Comparison of ENCODE assay signal across 29 cellular contexts in the genomic region with DNA sequence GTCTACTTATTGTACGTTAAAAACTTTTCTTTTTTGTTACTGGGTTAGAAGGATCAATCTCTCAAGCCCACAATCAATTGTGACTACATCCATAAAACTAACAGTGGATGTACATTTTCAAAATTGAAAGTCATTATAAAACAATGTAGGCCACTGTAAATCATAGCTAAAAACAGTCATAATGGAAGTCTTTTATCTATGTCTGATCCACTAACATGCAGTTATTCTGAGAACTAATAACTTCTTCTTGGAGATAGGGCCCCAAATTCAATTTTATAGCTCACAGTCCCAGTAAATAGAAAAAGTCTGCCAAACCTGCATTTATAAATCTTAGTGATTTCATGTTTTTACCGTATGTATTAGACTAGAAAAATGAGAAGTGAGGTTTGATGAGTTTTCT.
"Had no signal": no experiment of that assay in that cellular context is flagged by ENCODE, and none has a peak within 500 bp of the region (broad histone marks: within the 10 kb centered on the region; RNA-seq: fewer than 3 reads in every experiment).

No MANE protein-coding gene starts in this region.

- H3K4me3 ChIP-seq: ascending aorta, cardiac muscle cell, colonic mucosa had no signal

- DNase-seq: activated B cell treated with CpG ODN at 0.5 μM for 24 hours; activated CD4-positive, alpha-beta memory T cell treated with anti-CD3 and anti-CD28 coated beads for 36 hours; activated CD4-positive, alpha-beta T cell treated with anti-CD3 and anti-CD28 coated beads for 4 hours; activated CD4-positive, alpha-beta T cell treated with anti-CD3 and anti-CD28 coated beads, Interleukin-2, amount 10 ng/mL, durations not matched to agents 24 days and 14 days; activated CD4-positive, alpha-beta T cell treated with anti-CD3 and anti-CD28 coated beads, Interleukin-2, amount 50 U/mL, for 1 hour; activated CD4-positive, alpha-beta T cell treated with anti-CD3 and anti-CD28 coated beads, Interleukin-2, amount 50 U/mL, for 4 hours; activated CD4-positive, CD25-positive, alpha-beta regulatory T cell treated with anti-CD3 and anti-CD28 coated beads, Interleukin-2, amount 50 U/mL, for 72 hours; activated CD8-positive, alpha-beta memory T cell treated with anti-CD3 and anti-CD28 coated beads for 24 hours; activated CD8-positive, alpha-beta memory T cell treated with anti-CD3 and anti-CD28 coated beads, Interleukin-2, amount 10 ng/mL, durations not matched to agents 7 days and 5 days; activated CD8-positive, alpha-beta memory T cell treated with anti-CD3 and anti-CD28 coated beads, Interleukin-2, amount 50 U/mL, for 48 hours; activated CD8-positive, alpha-beta T cell treated with anti-CD3 and anti-CD28 coated beads, Interleukin-2, amount 10 ng/mL, durations not matched to agents 7 days and 5 days; activated effector memory CD4-positive, alpha-beta T cell treated with Interleukin-2 at 50 U/mL for 16 hours; activated gamma-delta T cell; activated naive CD4-positive, alpha-beta T cell treated with anti-CD3 and anti-CD28 coated beads, Interleukin-2, amount 10 ng/mL, durations not matched to agents 7 days and 5 days; activated naive CD4-positive, alpha-beta T cell treated with Interleukin-2 at 50 U/mL for 16 hours; activated naive CD8-positive, alpha-beta T cell treated with anti-CD3 and anti-CD28 coated beads, Interleukin-2, amount 10 ng/mL, durations not matched to agents 7 days and 5 days; activated naive CD8-positive, alpha-beta T cell treated with anti-CD3 and anti-CD28 coated beads, Interleukin-2, amount 50 U/mL, for 24 hours; activated T-cell treated with anti-CD3 and anti-CD28 coated beads, Interleukin-2, amount 50 U/mL, for 24 hours; activated T-cell treated with anti-CD3 and anti-CD28 coated beads, Interleukin-2, amount 50 U/mL, for 48 hours; amygdala; anterior cingulate cortex; caudate nucleus; cerebellar nuclear complex; colonic mucosa; T-helper 2 cell; T-helper 9 cell had no signal

- H3K27me3 ChIP-seq: ascending aorta, cardiac muscle cell, colonic mucosa had no signal

- H3K9me3 ChIP-seq: ascending aorta, colonic mucosa had no signal

- H3K36me3 ChIP-seq: ascending aorta, cardiac muscle cell, colonic mucosa had no signal

- H3K27ac ChIP-seq: ascending aorta, cardiac muscle cell, colonic mucosa, VCaP had no signal

- ATAC-seq: activated CD8-positive, alpha-beta memory T cell treated with anti-CD3 and anti-CD28 coated beads, Interleukin-2, amount 10 ng/mL, durations not matched to agents 7 days and 5 days; activated CD8-positive, alpha-beta T cell treated with anti-CD3 and anti-CD28 coated beads, Interleukin-2, amount 10 ng/mL, durations not matched to agents 7 days and 5 days; activated naive CD8-positive, alpha-beta T cell treated with anti-CD3 and anti-CD28 coated beads, Interleukin-2, amount 50 U/mL, for 24 hours had no signal

- H3K4me1 ChIP-seq: ascending aorta, colonic mucosa had no signal
